Comparison of ENCODE assay signal across 17 cellular contexts in the genomic region with DNA sequence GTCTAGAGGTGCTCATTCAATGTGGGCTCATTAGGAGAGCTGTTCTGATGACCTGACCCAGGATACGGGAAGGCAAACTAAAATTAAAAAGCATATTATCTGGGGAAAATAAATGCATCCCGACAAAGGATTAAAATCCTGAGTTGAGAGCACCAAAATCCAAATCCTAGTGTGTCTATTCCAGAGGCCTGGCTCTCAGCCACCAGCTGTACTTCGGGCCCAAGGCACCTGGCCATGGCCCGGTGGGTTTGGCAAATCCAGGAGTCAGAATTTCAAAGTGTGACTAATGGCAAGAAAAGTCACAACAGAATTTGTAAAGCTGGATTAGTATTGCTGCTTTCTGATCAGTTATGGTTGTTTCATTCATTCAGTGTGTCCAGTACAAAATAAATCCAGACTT. TPM values are rescaled to one million over a fixed set of nuclear protein-coding genes. Genes with fewer than 3 reads are reported as not detected.
A peak's percentile ranks its signal among the peaks of the same experiment; 100 is the strongest.
DNase-seq lines count a peak whose midpoint lies in the region; ATAC-seq and TF ChIP-seq lines count a peak whose summit lies in the region.
"Had no signal": no experiment of that assay in that cellular context is flagged by ENCODE, and none has a peak within 500 bp of the region (broad histone marks: within the 10 kb centered on the region; RNA-seq: fewer than 3 reads in every experiment).

No MANE protein-coding gene starts in this region.

- intact Hi-C loops in body of pancreas (cut with DNase I) = no loop called here

- H3K9me3 ChIP-seq in BE2C = no peaks in the 10 kb centered on the region
- H3K9me3 ChIP-seq in body of pancreas = no peaks in the 10 kb centered on the region
- H3K9me3 ChIP-seq: Caco-2 had no signal

- H3K4me3 Mint-ChIP-seq in osteocyte (ENCODE audit: unreplicated experiment) = no peak overlapping the region
- no peak overlapping the region for H3K4me3 Mint-ChIP-seq in stimulated activated effector memory CD8-positive, alpha-beta T cell treated with anti-CD3 and anti-CD28 coated beads, Interleukin-12 subunit alpha, Interleukin-12 subunit beta, amount 100 ng/mL, for 72 hours
- H3K4me3 Mint-ChIP-seq: CD8-positive, alpha-beta T cell had no signal

- H3K4me3 ChIP-seq in AG10803 (ENCODE audit: low read length) = no peak overlapping the region
- no peak overlapping the region for H3K4me3 ChIP-seq in coronary artery
- no peak overlapping the region for H3K4me3 ChIP-seq in BE2C (ENCODE audit: low read depth, low read length)
- no peak overlapping the region for H3K4me3 ChIP-seq in body of pancreas
- H3K4me3 ChIP-seq: GM23248 had no signal

- 83 to 86% methylated on average over 4 of the region's 4 CpGs for WGBS in body of pancreas, 2 donors

- no peaks in the 10 kb centered on the region for H3K27me3 ChIP-seq in BE2C
- no peaks in the 10 kb centered on the region for H3K27me3 ChIP-seq in body of pancreas

- H3K4me1 ChIP-seq in BE2C = no peaks in the 10 kb centered on the region
- peaks cover 13% of the 10 kb centered on the region for H3K4me1 ChIP-seq in body of pancreas

- no peak overlapping the region for H3K27ac Mint-ChIP-seq in osteocyte (ENCODE audit: unreplicated experiment)
- H3K27ac Mint-ChIP-seq in stimulated activated effector memory CD8-positive, alpha-beta T cell treated with anti-CD3 and anti-CD28 coated beads, Interleukin-12 subunit alpha, Interleukin-12 subunit beta, amount 100 ng/mL, for 72 hours = peak overlapping the region; percentile 40
- H3K27ac Mint-ChIP-seq: CD8-positive, alpha-beta T cell had no signal

- DNase-seq in AG10803 (ENCODE audit: low read depth) (peak; percentile 14), coronary artery (ENCODE audit: low spot score) (peak; percentile 65), osteocyte (ENCODE audit: extremely low spot score, unreplicated experiment) (peak; percentile 57), BE2C (no peak), body of pancreas (no peak)
- no peak for DNase-seq in stimulated activated effector memory CD8-positive, alpha-beta T cell treated with anti-CD3 and anti-CD28 coated beads, Interleukin-12 subunit alpha, Interleukin-12 subunit beta, amount 100 ng/mL, for 72 hours (ENCODE audit: low spot score in 2 of 2)
- DNase-seq in NK-92 treated with Interleukin-12 subunit alpha and Interleukin-12 subunit beta, amount 100 ng/mL, for 24 hours (lab: John Stamatoyannopoulos, UW) = no peak
- DNase-seq: AML-193; C1 segment of cervical spinal cord; Caco-2; CD8-positive, alpha-beta T cell; DMS153; DND-41; GM23248; H7; HCEC 1CT had no signal

- no peaks in the 10 kb centered on the region for H3K9me3 Mint-ChIP-seq in osteocyte (ENCODE audit: unreplicated experiment)
- H3K9me3 Mint-ChIP-seq in stimulated activated effector memory CD8-positive, alpha-beta T cell treated with anti-CD3 and anti-CD28 coated beads, Interleukin-12 subunit alpha, Interleukin-12 subunit beta, amount 100 ng/mL, for 72 hours = no peaks in the 10 kb centered on the region
- H3K9me3 Mint-ChIP-seq: CD8-positive, alpha-beta T cell had no signal

- H3K36me3 ChIP-seq in BE2C = no peaks in the 10 kb centered on the region
- H3K36me3 ChIP-seq in body of pancreas (replicated peaks in 1 of 2; ENCODE audit: insufficient read depth in 1 of 2, low read depth in 2 of 2) = no peaks in the 10 kb centered on the region

- TF ChIP-seq CTCF in AG10803 (conservative IDR thresholded peaks at IDR 0.05; ENCODE audit: low read length) (no peak), coronary artery (IDR thresholded peaks at IDR 0.05) (no peak), osteocyte (IDR thresholded peaks at IDR 0.05) (no peak), BE2C (IDR thresholded peaks at IDR 0.05; ENCODE audit: low read depth, low read length) (no peak), body of pancreas (IDR thresholded peaks at IDR 0.05) (no peak)

- no peak for TF ChIP-seq POLR2A in body of pancreas (IDR thresholded peaks at IDR 0.05)

- H3K27ac ChIP-seq in coronary artery = no peak overlapping the region
- H3K27ac ChIP-seq in body of pancreas = no peak overlapping the region
- H3K27ac ChIP-seq: 22Rv1, GM23248 had no signal

- peaks cover 17% of the 10 kb centered on the region for H3K4me1 Mint-ChIP-seq in osteocyte (ENCODE audit: unreplicated experiment)
- peaks cover 12% of the 10 kb centered on the region for H3K4me1 Mint-ChIP-seq in stimulated activated effector memory CD8-positive, alpha-beta T cell treated with anti-CD3 and anti-CD28 coated beads, Interleukin-12 subunit alpha, Interleukin-12 subunit beta, amount 100 ng/mL, for 72 hours

- ATAC-seq in stimulated activated effector memory CD8-positive, alpha-beta T cell treated with anti-CD3 and anti-CD28 coated beads, Interleukin-12 subunit alpha, Interleukin-12 subunit beta, amount 100 ng/mL, for 72 hours = no peak
- no peak for ATAC-seq in body of pancreas
- ATAC-seq: CD8-positive, alpha-beta T cell had no signal

- H3K36me3 Mint-ChIP-seq in osteocyte (ENCODE audit: unreplicated experiment) = no peaks in the 10 kb centered on the region
- no peaks in the 10 kb centered on the region for H3K36me3 Mint-ChIP-seq in stimulated activated effector memory CD8-positive, alpha-beta T cell treated with anti-CD3 and anti-CD28 coated beads, Interleukin-12 subunit alpha, Interleukin-12 subunit beta, amount 100 ng/mL, for 72 hours
- H3K36me3 Mint-ChIP-seq: CD8-positive, alpha-beta T cell had no signal

- H3K27me3 Mint-ChIP-seq in osteocyte (ENCODE audit: unreplicated experiment) = no peaks in the 10 kb centered on the region

RNA-seq across cellular contexts. Expression of a gene that starts 2.6 kb away (rescaled TPM):
- total RNA-seq in osteocyte (11.3 and 14.1 TPM in 2 replicates), body of pancreas (10 to 100 TPM in 1 of 2 donors, under 1 TPM in 1; 0.66 to 12.5 TPM)
- 4.6 TPM for polyA plus RNA-seq in BE2C (2012; ENCODE audit: insufficient read depth, insufficient read length, low read depth)

Comparison
In these comparisons a context has a peak if more than half of its experiments do, and no peak if none do; other contexts are left out.
1. DNase-seq: peak in AG10803 (single experiment), coronary artery (single experiment) and osteocyte (single experiment); none in stimulated activated effector memory CD8-positive, alpha-beta T cell treated with anti-CD3 and anti-CD28 coated beads, Interleukin-12 subunit alpha, Interleukin-12 subunit beta, amount 100 ng/mL, for 72 hours (0 of 2), BE2C (single experiment), NK-92 treated with Interleukin-12 subunit alpha and Interleukin-12 subunit beta, amount 100 ng/mL, for 24 hours (single experiment) and body of pancreas (0 of 4).